1 cellular context compared by ENCODE assay signal in the genomic region with DNA sequence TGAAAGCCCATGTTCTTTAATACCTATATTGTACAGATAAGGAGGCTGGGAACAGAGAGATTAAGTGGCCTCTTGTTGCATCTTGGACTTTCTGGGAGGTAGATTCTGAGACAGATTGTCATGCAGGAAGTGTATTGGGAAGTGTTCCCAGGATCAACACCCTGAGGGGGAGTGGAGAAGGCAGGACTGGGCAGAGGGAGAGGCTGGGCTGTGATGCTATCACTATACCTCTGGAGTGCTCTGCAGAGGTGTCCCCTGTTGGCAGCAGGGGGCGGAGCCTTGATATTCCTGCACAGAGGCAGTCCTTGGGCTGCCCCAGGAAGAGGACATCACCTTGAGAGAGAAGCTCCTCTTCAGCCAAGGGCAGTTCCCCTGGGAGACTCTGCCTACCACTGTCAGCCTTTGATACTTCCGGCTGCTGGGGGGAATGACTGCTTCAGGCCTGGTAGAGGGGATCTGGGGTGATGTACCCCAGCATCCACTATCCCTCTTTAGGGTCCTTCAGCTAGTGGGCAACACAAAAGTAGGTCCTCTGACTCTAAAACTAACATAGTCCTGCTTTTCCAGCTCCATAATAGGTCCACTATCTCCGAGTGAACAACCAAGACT.
TF ChIP-seq lines count a peak whose summit lies in the region.

No MANE protein-coding gene starts in this region.

TF ChIP-seq in GM23338, 12 proteins besides CTCF, POLR2A, EP300 and RAD21 (continued from another document):
- TF ChIP-seq, protein P1, sequence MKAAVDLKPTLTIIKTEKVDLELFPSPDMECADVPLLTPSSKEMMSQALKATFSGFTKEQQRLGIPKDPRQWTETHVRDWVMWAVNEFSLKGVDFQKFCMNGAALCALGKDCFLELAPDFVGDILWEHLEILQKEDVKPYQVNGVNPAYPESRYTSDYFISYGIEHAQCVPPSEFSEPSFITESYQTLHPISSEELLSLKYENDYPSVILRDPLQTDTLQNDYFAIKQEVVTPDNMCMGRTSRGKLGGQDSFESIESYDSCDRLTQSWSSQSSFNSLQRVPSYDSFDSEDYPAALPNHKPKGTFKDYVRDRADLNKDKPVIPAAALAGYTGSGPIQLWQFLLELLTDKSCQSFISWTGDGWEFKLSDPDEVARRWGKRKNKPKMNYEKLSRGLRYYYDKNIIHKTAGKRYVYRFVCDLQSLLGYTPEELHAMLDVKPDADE (IDR thresholded peaks at IDR 0.05) = no peak
- TF ChIP-seq, protein P2, sequence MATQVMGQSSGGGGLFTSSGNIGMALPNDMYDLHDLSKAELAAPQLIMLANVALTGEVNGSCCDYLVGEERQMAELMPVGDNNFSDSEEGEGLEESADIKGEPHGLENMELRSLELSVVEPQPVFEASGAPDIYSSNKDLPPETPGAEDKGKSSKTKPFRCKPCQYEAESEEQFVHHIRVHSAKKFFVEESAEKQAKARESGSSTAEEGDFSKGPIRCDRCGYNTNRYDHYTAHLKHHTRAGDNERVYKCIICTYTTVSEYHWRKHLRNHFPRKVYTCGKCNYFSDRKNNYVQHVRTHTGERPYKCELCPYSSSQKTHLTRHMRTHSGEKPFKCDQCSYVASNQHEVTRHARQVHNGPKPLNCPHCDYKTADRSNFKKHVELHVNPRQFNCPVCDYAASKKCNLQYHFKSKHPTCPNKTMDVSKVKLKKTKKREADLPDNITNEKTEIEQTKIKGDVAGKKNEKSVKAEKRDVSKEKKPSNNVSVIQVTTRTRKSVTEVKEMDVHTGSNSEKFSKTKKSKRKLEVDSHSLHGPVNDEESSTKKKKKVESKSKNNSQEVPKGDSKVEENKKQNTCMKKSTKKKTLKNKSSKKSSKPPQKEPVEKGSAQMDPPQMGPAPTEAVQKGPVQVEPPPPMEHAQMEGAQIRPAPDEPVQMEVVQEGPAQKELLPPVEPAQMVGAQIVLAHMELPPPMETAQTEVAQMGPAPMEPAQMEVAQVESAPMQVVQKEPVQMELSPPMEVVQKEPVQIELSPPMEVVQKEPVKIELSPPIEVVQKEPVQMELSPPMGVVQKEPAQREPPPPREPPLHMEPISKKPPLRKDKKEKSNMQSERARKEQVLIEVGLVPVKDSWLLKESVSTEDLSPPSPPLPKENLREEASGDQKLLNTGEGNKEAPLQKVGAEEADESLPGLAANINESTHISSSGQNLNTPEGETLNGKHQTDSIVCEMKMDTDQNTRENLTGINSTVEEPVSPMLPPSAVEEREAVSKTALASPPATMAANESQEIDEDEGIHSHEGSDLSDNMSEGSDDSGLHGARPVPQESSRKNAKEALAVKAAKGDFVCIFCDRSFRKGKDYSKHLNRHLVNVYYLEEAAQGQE (IDR thresholded peaks at IDR 0.05; ENCODE audit: unreplicated experiment) = no peak
- TF ChIP-seq EZH2 (IDR thresholded peaks at IDR 0.05; ENCODE audit: low read depth, unreplicated experiment) = no peak
- TF ChIP-seq JUNB (IDR thresholded peaks at IDR 0.05; ENCODE audit: unreplicated experiment) = no peak
- no peak for TF ChIP-seq ZNF331 (CRISPR knock-in tag; IDR thresholded peaks at IDR 0.05; ENCODE audit: low read depth)
- no peak for TF ChIP-seq NANOG (IDR thresholded peaks at IDR 0.05; ENCODE audit: borderline replicate concordance)
